Comparison of ENCODE assay signal across 21 cellular contexts in the genomic region with DNA sequence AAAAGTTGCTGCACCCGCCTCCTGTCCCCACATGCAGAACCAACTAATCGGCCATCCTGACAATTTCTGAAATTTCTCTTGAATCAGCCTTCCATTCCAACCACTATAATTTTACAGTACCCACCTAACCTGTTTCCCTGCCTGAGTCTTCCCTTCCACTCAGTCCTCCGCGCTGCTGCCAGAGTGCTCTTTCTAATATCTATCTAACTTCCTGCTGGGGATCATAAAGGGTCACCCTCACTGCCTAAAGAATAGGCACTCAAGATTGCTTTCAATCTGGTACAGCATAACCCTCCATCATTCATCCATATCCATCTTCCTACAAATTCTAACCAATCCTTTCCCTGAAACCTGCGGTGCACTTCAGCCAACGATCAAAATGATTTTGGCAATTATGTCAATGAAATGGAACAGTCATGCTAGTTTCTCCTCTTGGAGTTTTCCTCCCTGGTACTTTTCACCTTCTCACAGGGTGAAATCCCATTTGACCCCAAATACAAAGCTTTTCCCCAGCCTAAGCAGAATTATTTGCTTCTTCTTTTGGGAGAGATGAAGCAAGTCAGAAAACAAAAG.
DNase-seq lines count a peak whose midpoint lies in the region; ATAC-seq and TF ChIP-seq lines count a peak whose summit lies in the region.
"Had no signal": no experiment of that assay in that cellular context is flagged by ENCODE, and none has a peak within 500 bp of the region (broad histone marks: within the 10 kb centered on the region; RNA-seq: fewer than 3 reads in every experiment).

No MANE protein-coding gene starts in this region.

- no peak for TF ChIP-seq CTCF in HEK293 (tag by site-specific recombination; IDR thresholded peaks at IDR 0.05)
- no peak for TF ChIP-seq CTCF in PC-9 (conservative IDR thresholded peaks at IDR 0.05)

- no peak overlapping the region for H3K9ac ChIP-seq in trophoblast cell (ENCODE audit: low read length)
- H3K9ac ChIP-seq: parathyroid adenoma had no signal

- peaks cover 4% of the 10 kb centered on the region; the same call in 1 of the 2 replicates for H4K20me1 ChIP-seq in PC-9 (ENCODE audit: insufficient read depth)

- peaks cover 4% of the 10 kb centered on the region; the same call in 1 of the 2 replicates for H3F3A ChIP-seq in PC-9 (ENCODE audit: insufficient read depth, low read depth)

- H2BK5ac ChIP-seq in trophoblast cell (ENCODE audit: low read depth, low read length, poor library complexity), result no peak overlapping the region

- no peak overlapping the region for H3K14ac ChIP-seq in trophoblast cell (ENCODE audit: low read length)

- H3K9me3 ChIP-seq in HEK293 (ENCODE audit: control insufficient read depth, insufficient read depth, low read depth, low read length), result no peaks in the 10 kb centered on the region
- no peaks in the 10 kb centered on the region for H3K9me3 ChIP-seq in PC-9 (ENCODE audit: insufficient read depth, low read depth)
- H3K9me3 ChIP-seq in trophoblast cell (ENCODE audit: insufficient read depth, low read depth, low read length), result no peaks in the 10 kb centered on the region

- no TSS peak for BruUV-seq in PC-9 (replicated peaks; lab: Mats Ljungman, UMichigan)

- H2BK12ac ChIP-seq in trophoblast cell (ENCODE audit: low read length), result no peak overlapping the region

- H3K27ac ChIP-seq in HEK293 (ENCODE audit: extremely low read depth, low read depth, low read length), result no peak overlapping the region
- H3K27ac ChIP-seq in PC-9, result no peak overlapping the region; the same call in 1 of the 2 replicates
- no peak overlapping the region for H3K27ac ChIP-seq in trophoblast cell (ENCODE audit: low read depth, low read length)
- H3K27ac ChIP-seq: C4-2B, parathyroid adenoma had no signal

- intact Hi-C loops in PC-9 (cut with micrococcal nuclease; ENCODE audit: unreplicated experiment), result no loop called here

- CTCF ChIA-PET in HEK293 (lab: Yijun Ruan, JAX), result interaction anchor here (0.6 to 1.1 kb wide), 3 partner anchors 12 to 128 kb away, joined by 3 to 4 read pairs (median 3); no protein-coding TSS in a partner anchor
- CTCF ChIA-PET in PC-9 (lab: Charles Lee), result no interaction called here

- H4K91ac ChIP-seq in trophoblast cell (ENCODE audit: low read depth, low read length), result no peak overlapping the region

- H3K4me1 ChIP-seq in HEK293 (ENCODE audit: control insufficient read depth, insufficient read depth, low read length) (peaks cover 19% of the 10 kb centered on the region), PC-9 (replicated peaks; ENCODE audit: insufficient read depth) (peaks cover 41% of the 10 kb centered on the region), trophoblast cell (ENCODE audit: control insufficient read depth in 1 of 2, insufficient read depth in 2 of 2, low read length in 2 of 2) (peaks cover 0 to 2% of the 10 kb centered on the region in 2 experiments)
- H3K4me1 ChIP-seq: parathyroid adenoma had no signal

- H3K9me2 ChIP-seq in PC-9 (ENCODE audit: insufficient read depth), result no peaks in the 10 kb centered on the region

- no peak overlapping the region for H4K8ac ChIP-seq in trophoblast cell (ENCODE audit: low read depth, low read length)

- H3K4me2 ChIP-seq in PC-9 (0 out of 2 replicates have a peak overlapping the region, but pooled peaks have one; percentile 1), trophoblast cell (ENCODE audit: low read length) (no peak overlapping the region)

- H2AFZ ChIP-seq in PC-9 (no peak overlapping the region), trophoblast cell (ENCODE audit: insufficient read depth, low read length, poor library complexity) (no peak overlapping the region)
- H2AFZ ChIP-seq: parathyroid adenoma had no signal

- H4K12ac ChIP-seq in trophoblast cell (ENCODE audit: low read depth, low read length), result no peak overlapping the region

- no peak for ATAC-seq in HG03469 (IDR thresholded peaks at IDR 0.05; ENCODE audit: unreplicated experiment)
- ATAC-seq: activated CD4-positive, alpha-beta T cell treated with anti-CD3 and anti-CD28 coated beads for 36 hours had no signal

- WGBS in trophoblast cell (ENCODE audit: extremely low coverage, insufficient coverage, insufficient read length), result no CpG with 5 or more reads among the region's 6 CpGs

- no peak overlapping the region for H2AK5ac ChIP-seq in trophoblast cell (ENCODE audit: low read length)

- H3K36me3 ChIP-seq in HEK293 (ENCODE audit: control insufficient read depth in 2 of 2, insufficient read depth in 1 of 2, low read length in 2 of 2) (no peaks in the 10 kb centered on the region), PC-9 (ENCODE audit: low read depth) (0 out of 2 replicates have a peak, but pooled peaks cover 3% of the 10 kb centered on the region), trophoblast cell (ENCODE audit: control insufficient read depth in 1 of 2, insufficient read depth in 2 of 2, low read length in 2 of 2) (no peaks in the 10 kb centered on the region)

- DNase-seq in DMS79 treated with DMSO at 0.1 percent for 48 hours (lab: John Stamatoyannopoulos, UW) (peak; percentile 94), PC-9 (peak in 1 of 2 experiments; percentile 20), trophoblast cell (peak in 1 of 2 donors; percentile 47), putamen (ENCODE audit: low spot score) (no peak), RKO (ENCODE audit: low spot score) (no peak)
- DNase-seq: activated CD4-positive, alpha-beta T cell treated with anti-CD3 and anti-CD28 coated beads for 36 hours; activated CD8-positive, alpha-beta memory T cell treated with anti-CD3 and anti-CD28 coated beads for 24 hours; activated naive CD4-positive, alpha-beta T cell treated with anti-CD3 and anti-CD28 coated beads, Interleukin-2, amount 50 U/mL, for 16 hours; activated T-cell treated with anti-CD3 and anti-CD28 coated beads, Interleukin-2, amount 50 U/mL, for 24 hours; anterior cingulate cortex; caudate nucleus; GDM1; MM.1S; NCI-H1436; NCI-H2171; NCI-H774; SHP77 had no signal

- H2BK120ac ChIP-seq in trophoblast cell (ENCODE audit: insufficient read depth, low read length, poor library complexity), result no peak overlapping the region

- H3K79me2 ChIP-seq in PC-9 (ENCODE audit: low read depth) (peaks cover 94% of the 10 kb centered on the region), trophoblast cell (ENCODE audit: control insufficient read depth, insufficient read depth, low read length, poor library complexity) (no peaks in the 10 kb centered on the region)

- no peaks in the 10 kb centered on the region for H3K27me3 ChIP-seq in PC-9 (ENCODE audit: insufficient read depth, low read depth)
- no peaks in the 10 kb centered on the region for H3K27me3 ChIP-seq in trophoblast cell (ENCODE audit: insufficient read depth, low read length)

- no peaks in the 10 kb centered on the region for H3K79me1 ChIP-seq in trophoblast cell (ENCODE audit: low read length)

- H3K23ac ChIP-seq in trophoblast cell (ENCODE audit: low read length), result no peak overlapping the region

- H3K4me3 ChIP-seq in HEK293 (ENCODE audit: low read depth, low read length) (no peak overlapping the region), PC-9 (no peak overlapping the region), trophoblast cell (ENCODE audit: low read depth, low read length) (no peak overlapping the region)

- peak overlapping the region; percentile 62 for H3K4ac ChIP-seq in trophoblast cell (ENCODE audit: low read depth, low read length)

- H3K18ac ChIP-seq in trophoblast cell (ENCODE audit: low read length), result no peak overlapping the region

- POLR2A ChIA-PET in HEK293 (lab: Yijun Ruan, JAX), result interaction anchor here (0.7 kb wide), 1 partner anchor 71 kb away, joined by 3 read pairs; no protein-coding TSS in a partner anchor
- POLR2A ChIA-PET in PC-9 (lab: Charles Lee; ENCODE audit: unreplicated experiment), result no interaction called here

TF ChIP-seq in HEK293, 187 proteins besides CTCF, POLR2A, EP300 and RAD21:
- TF ChIP-seq ZFP3 (tag by site-specific recombination; IDR thresholded peaks at IDR 0.05; ENCODE audit: low read depth), result no peak
- peak; percentile 83 for TF ChIP-seq ZBTB17 (tag by site-specific recombination; IDR thresholded peaks at IDR 0.05)
- TF ChIP-seq ZNF560 (tag by site-specific recombination; IDR thresholded peaks at IDR 0.05; ENCODE audit: borderline replicate concordance), result no peak
- TF ChIP-seq PRDM1 (tag by site-specific recombination; IDR thresholded peaks at IDR 0.05), result peak; percentile 64; the same call in 1 of the 2 replicates
- TF ChIP-seq ZNF311 (tag by site-specific recombination; IDR thresholded peaks at IDR 0.05; ENCODE audit: borderline replicate concordance), result no peak
TF ChIP-seq in HEK293: peak in this region for 2.
